In genomic region chr18:77248873-77249582, GRCh38 we compare ENCODE assay signal across 11 cellular contexts. TPM values are rescaled to one million over a fixed set of nuclear protein-coding genes. Genes with fewer than 3 reads are reported as not detected.
DNase-seq lines count a peak whose midpoint lies in the region; ATAC-seq lines count a peak whose summit lies in the region.
"Had no signal": no experiment of that assay in that cellular context is flagged by ENCODE, and none has a peak within 500 bp of the region (broad histone marks: within the 10 kb centered on the region; RNA-seq: fewer than 3 reads in every experiment).

No MANE protein-coding gene starts in this region.

- peaks cover 70% of the 10 kb centered on the region for H3K27me3 Mint-ChIP-seq in activated naive CD8-positive, alpha-beta T cell treated with anti-CD3 and anti-CD28 coated beads, Interleukin-2, amount 10 ng/mL, durations not matched to agents 7 days and 5 days
- peaks cover 51 to 74% of the 10 kb centered on the region in 2 donors for H3K27me3 Mint-ChIP-seq in stimulated activated naive B cell treated with anti-CD40 and anti-IgM and Interleukin-4, amounts not matched to agents 10 μg/mL and 1 μg/mL and 100 μg/mL, for 72 hours

- H3K9me3 Mint-ChIP-seq in activated naive CD8-positive, alpha-beta T cell treated with anti-CD3 and anti-CD28 coated beads, Interleukin-2, amount 10 ng/mL, durations not matched to agents 7 days and 5 days: peaks cover 11% of the 10 kb centered on the region
- peaks cover 8 to 19% of the 10 kb centered on the region in 2 donors for H3K9me3 Mint-ChIP-seq in stimulated activated naive B cell treated with anti-CD40 and anti-IgM and Interleukin-4, amounts not matched to agents 10 μg/mL and 1 μg/mL and 100 μg/mL, for 72 hours

- peak overlapping the region; percentile 79 for H3K4me3 Mint-ChIP-seq in activated naive CD8-positive, alpha-beta T cell treated with anti-CD3 and anti-CD28 coated beads, Interleukin-2, amount 10 ng/mL, durations not matched to agents 7 days and 5 days
- H3K4me3 Mint-ChIP-seq in stimulated activated naive B cell treated with anti-CD40 and anti-IgM and Interleukin-4, amounts not matched to agents 10 μg/mL and 1 μg/mL and 100 μg/mL, for 72 hours: peak overlapping the region; percentile 55 to 76

- DNase-seq in NCI-H748 (lab: John Stamatoyannopoulos, UW; ENCODE audit: unreplicated experiment) (peak; percentile 66), NCI-H748 treated with DMSO at 0.1 percent for 48 hours (lab: John Stamatoyannopoulos, UW) (no peak), iPS-NIHi7 (ENCODE audit: extremely low spot score) (peak; percentile 23), HUDEP-2 (lab: John Stamatoyannopoulos, UW; ENCODE audit: unreplicated experiment in 76 of 76) (no peak)
- DNase-seq in activated naive CD8-positive, alpha-beta T cell treated with anti-CD3 and anti-CD28 coated beads, Interleukin-2, amount 10 ng/mL, durations not matched to agents 7 days and 5 days: no peak
- DNase-seq in stimulated activated naive B cell treated with anti-CD40 and anti-IgM and Interleukin-4, amounts not matched to agents 10 μg/mL and 1 μg/mL and 100 μg/mL, for 72 hours: no peak
- DNase-seq: cortex of kidney, SIG-M5 had no signal

- POLR2A ChIA-PET in activated naive CD8-positive, alpha-beta T cell treated with anti-CD3 and anti-CD28 coated beads, Interleukin-2, amount 10 ng/mL, durations not matched to agents 7 days and 5 days (lab: Charles Lee): no interaction called here

- no peak overlapping the region for H3K27ac Mint-ChIP-seq in activated naive CD8-positive, alpha-beta T cell treated with anti-CD3 and anti-CD28 coated beads, Interleukin-2, amount 10 ng/mL, durations not matched to agents 7 days and 5 days
- H3K27ac Mint-ChIP-seq in stimulated activated naive B cell treated with anti-CD40 and anti-IgM and Interleukin-4, amounts not matched to agents 10 μg/mL and 1 μg/mL and 100 μg/mL, for 72 hours: peak overlapping the region; percentile 80

- H3K36me3 Mint-ChIP-seq in activated naive CD8-positive, alpha-beta T cell treated with anti-CD3 and anti-CD28 coated beads, Interleukin-2, amount 10 ng/mL, durations not matched to agents 7 days and 5 days: no peaks in the 10 kb centered on the region
- H3K36me3 Mint-ChIP-seq in stimulated activated naive B cell treated with anti-CD40 and anti-IgM and Interleukin-4, amounts not matched to agents 10 μg/mL and 1 μg/mL and 100 μg/mL, for 72 hours: peaks cover 4 to 8% of the 10 kb centered on the region in 2 donors

- ATAC-seq in activated naive CD8-positive, alpha-beta T cell treated with anti-CD3 and anti-CD28 coated beads, Interleukin-2, amount 10 ng/mL, durations not matched to agents 7 days and 5 days (ENCODE audit: low read depth): no peak
- peak in 1 of 2 donors; percentile 29 for ATAC-seq in stimulated activated naive B cell treated with anti-CD40 and anti-IgM and Interleukin-4, amounts not matched to agents 10 μg/mL and 1 μg/mL and 100 μg/mL, for 72 hours (replicated peaks)
- ATAC-seq in GM19395 (IDR thresholded peaks at IDR 0.05; ENCODE audit: unreplicated experiment) (no peak), HG02588 (IDR thresholded peaks at IDR 0.05; ENCODE audit: unreplicated experiment) (no peak)

- peaks cover 6% of the 10 kb centered on the region for H3K4me1 Mint-ChIP-seq in activated naive CD8-positive, alpha-beta T cell treated with anti-CD3 and anti-CD28 coated beads, Interleukin-2, amount 10 ng/mL, durations not matched to agents 7 days and 5 days
- H3K4me1 Mint-ChIP-seq in stimulated activated naive B cell treated with anti-CD40 and anti-IgM and Interleukin-4, amounts not matched to agents 10 μg/mL and 1 μg/mL and 100 μg/mL, for 72 hours: peaks cover 5 to 23% of the 10 kb centered on the region in 2 donors

RNA-seq across cellular contexts. Expression of gene GALR1, which starts 0.6 kb away (rescaled TPM):
- total RNA-seq in activated naive CD8-positive, alpha-beta T cell treated with anti-CD3 and anti-CD28 coated beads, Interleukin-2, amount 10 ng/mL, durations not matched to agents 7 days and 5 days: not detected
- total RNA-seq: A673 had no signal

Comparison
In these comparisons a context has a peak if more than half of its experiments do, and no peak if none do; other contexts are left out.
1. DNase-seq: peak in NCI-H748 (single experiment) and iPS-NIHi7 (single experiment); none in NCI-H748 treated with DMSO at 0.1 percent for 48 hours (single experiment), activated naive CD8-positive, alpha-beta T cell treated with anti-CD3 and anti-CD28 coated beads, Interleukin-2, amount 10 ng/mL, durations not matched to agents 7 days and 5 days (single experiment), stimulated activated naive B cell treated with anti-CD40 and anti-IgM and Interleukin-4, amounts not matched to agents 10 μg/mL and 1 μg/mL and 100 μg/mL, for 72 hours (single experiment) and HUDEP-2 (0 of 76).